ENCODE assay signal across 14 cellular contexts in the genomic region with DNA sequence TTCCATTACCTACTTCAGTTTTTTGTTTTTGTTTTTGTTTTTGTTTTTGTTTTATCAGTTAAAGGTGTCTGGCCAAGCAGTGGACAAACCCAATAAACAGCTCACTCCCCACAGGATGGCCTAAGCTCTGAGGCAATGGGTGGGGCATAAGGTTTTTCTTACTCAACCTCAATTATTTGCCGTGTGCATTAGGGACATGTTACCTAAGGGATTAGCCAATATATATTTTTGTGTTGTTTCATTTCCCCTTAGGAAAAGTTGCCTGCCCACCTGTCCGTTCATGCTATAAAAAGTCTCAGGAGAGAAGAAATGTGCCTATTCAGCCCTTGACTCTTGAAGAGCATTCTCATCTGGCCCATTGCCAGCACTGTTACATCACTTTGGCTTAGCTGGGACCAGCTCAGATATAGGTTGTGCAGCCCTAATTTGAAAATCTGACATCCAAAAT. TPM values are rescaled to one million over a fixed set of nuclear protein-coding genes. Genes with fewer than 3 reads are reported as not detected.
DNase-seq lines count a peak whose midpoint lies in the region; ATAC-seq and TF ChIP-seq lines count a peak whose summit lies in the region.
"Had no signal": no experiment of that assay in that cellular context is flagged by ENCODE, and none has a peak within 500 bp of the region (broad histone marks: within the 10 kb centered on the region; RNA-seq: fewer than 3 reads in every experiment).

No MANE protein-coding gene starts in this region.

- intact Hi-C loops in left cardiac atrium (cut with DNase I) (no loop called here), Right ventricle myocardium inferior (cut with DNase I) (no loop called here), esophagus squamous epithelium (cut with DNase I) (no loop called here)
- intact Hi-C loops in CD8-positive, alpha-beta T cell (cut with DNase I, micrococcal nuclease): no loop called here

- no peaks in the 10 kb centered on the region for H3K27me3 ChIP-seq in esophagus squamous epithelium
- peaks cover 2% of the 10 kb centered on the region for H3K27me3 ChIP-seq in CD8-positive, alpha-beta T cell (ENCODE audit: insufficient read depth, low read length)
- H3K27me3 ChIP-seq: BLaER1 had no signal

- ATAC-seq in left cardiac atrium (no peak), Right ventricle myocardium inferior (no peak), GM18907 (IDR thresholded peaks at IDR 0.05; ENCODE audit: unreplicated experiment) (no peak)
- no peak for ATAC-seq in CD8-positive, alpha-beta T cell
- ATAC-seq: activated T-helper 17 cell treated with anti-CD3 and anti-CD28 coated beads, Interleukin-2, amount 50 U/mL, for 72 hours; sciatic nerve had no signal

- no peaks in the 10 kb centered on the region for H3K4me1 Mint-ChIP-seq in CD8-positive, alpha-beta T cell (ENCODE audit: low read depth)

- POLR2A ChIA-PET in CD8-positive, alpha-beta T cell (lab: Charles Lee): no interaction called here

- no peak for TF ChIP-seq CTCF in esophagus squamous epithelium (IDR thresholded peaks at IDR 0.05)
- no peak for TF ChIP-seq CTCF in CD8-positive, alpha-beta T cell (IDR thresholded peaks at IDR 0.05)

- 26 to 46% methylated on average over 2 of the region's 2 CpGs for WGBS in esophagus squamous epithelium, 2 donors

- no peak overlapping the region for H3K27ac Mint-ChIP-seq in CD8-positive, alpha-beta T cell
- H3K27ac Mint-ChIP-seq: activated T-helper 17 cell treated with anti-CD3 and anti-CD28 coated beads, Interleukin-2, amount 50 U/mL, for 72 hours; T-helper 1 cell treated with Interleukin-12 subunit alpha and Interleukin-12 subunit beta and Interleukin-4 antibody, amounts not matched to agents 30 μg/mL and 1 μg/mL, for 36 hours had no signal

- peak overlapping the region; percentile 2 to 94 (median 92) for H3K27ac ChIP-seq in esophagus squamous epithelium
- no peak overlapping the region for H3K27ac ChIP-seq in CD8-positive, alpha-beta T cell (ENCODE audit: low read depth, low read length)
- H3K27ac ChIP-seq: BLaER1 had no signal

- H3K9me3 Mint-ChIP-seq in CD8-positive, alpha-beta T cell: no peaks in the 10 kb centered on the region
- H3K9me3 Mint-ChIP-seq: activated T-helper 17 cell treated with anti-CD3 and anti-CD28 coated beads, Interleukin-2, amount 50 U/mL, for 72 hours; T-helper 1 cell treated with Interleukin-12 subunit alpha and Interleukin-12 subunit beta and Interleukin-4 antibody, amounts not matched to agents 30 μg/mL and 1 μg/mL, for 36 hours had no signal

- no peak for TF ChIP-seq POLR2A in esophagus squamous epithelium (IDR thresholded peaks at IDR 0.05)

- no peak overlapping the region for H3K4me3 Mint-ChIP-seq in CD8-positive, alpha-beta T cell
- H3K4me3 Mint-ChIP-seq: activated T-helper 17 cell treated with anti-CD3 and anti-CD28 coated beads, Interleukin-2, amount 50 U/mL, for 72 hours; T-helper 1 cell treated with Interleukin-12 subunit alpha and Interleukin-12 subunit beta and Interleukin-4 antibody, amounts not matched to agents 30 μg/mL and 1 μg/mL, for 36 hours had no signal

- H3K9me3 ChIP-seq in esophagus squamous epithelium: no peaks in the 10 kb centered on the region
- no peaks in the 10 kb centered on the region for H3K9me3 ChIP-seq in CD8-positive, alpha-beta T cell (ENCODE audit: low read length)
- H3K9me3 ChIP-seq: BLaER1 had no signal

- H3K36me3 ChIP-seq in esophagus squamous epithelium: no peaks in the 10 kb centered on the region
- H3K36me3 ChIP-seq in CD8-positive, alpha-beta T cell (ENCODE audit: insufficient read depth, low read length): no peaks in the 10 kb centered on the region
- H3K36me3 ChIP-seq: BLaER1 had no signal

- no peak overlapping the region for H3K4me3 ChIP-seq in esophagus squamous epithelium
- no peak overlapping the region for H3K4me3 ChIP-seq in CD8-positive, alpha-beta T cell (ENCODE audit: low read depth, low read length)
- H3K4me3 ChIP-seq: BLaER1 had no signal

- DNase-seq in left cardiac atrium (peak; percentile 38), Right ventricle myocardium inferior (ENCODE audit: missing footprints) (no peak), NCI-H82 treated with DMSO at 0.1 percent for 48 hours (lab: John Stamatoyannopoulos, UW; ENCODE audit: unreplicated experiment) (peak; percentile 7), esophagus squamous epithelium (lab: John Stamatoyannopoulos, UW) (no peak), DMS114 treated with DMSO at 0.1 percent for 48 hours (lab: John Stamatoyannopoulos, UW; ENCODE audit: unreplicated experiment) (no peak)
- DNase-seq in CD8-positive, alpha-beta T cell: no peak
- no peak for DNase-seq in activated effector memory CD4-positive, alpha-beta T cell treated with anti-CD3 and anti-CD28 coated beads, Interleukin-2, amount 50 U/mL, for 16 hours
- DNase-seq: effector CD8-positive, alpha-beta T cell; stimulated activated naive CD4-positive, alpha-beta T cell treated with Interleukin-2 at 50 U/mL for 16 hours had no signal

- H3K4me1 ChIP-seq in esophagus squamous epithelium: peaks cover 16 to 96% (median 19%) of the 10 kb centered on the region in 3 donors
- no peaks in the 10 kb centered on the region for H3K4me1 ChIP-seq in CD8-positive, alpha-beta T cell (ENCODE audit: insufficient read depth, low read length)

- no peaks in the 10 kb centered on the region for H3K27me3 Mint-ChIP-seq in CD8-positive, alpha-beta T cell (ENCODE audit: low read depth)

- CTCF ChIA-PET in CD8-positive, alpha-beta T cell (lab: Charles Lee): interaction anchor here (0.5 kb wide), 1 partner anchor 8 kb away, joined by 3 read pairs; no protein-coding TSS in a partner anchor

- no peaks in the 10 kb centered on the region for H3K36me3 Mint-ChIP-seq in CD8-positive, alpha-beta T cell

RNA-seq across cellular contexts. Expression of a gene that starts 7.3 kb away (rescaled TPM):
- total RNA-seq in left cardiac atrium: 100 to 1,000 TPM in 1 of 2 donors, 10 to 100 TPM in 1; 56.2 to 179 TPM
- total RNA-seq in Right ventricle myocardium inferior: 267 TPM
- 10 to 100 TPM; 33.4 to 63.1 (median 59.1) TPM for total RNA-seq in esophagus squamous epithelium
- not detected for total RNA-seq in CD8-positive, alpha-beta T cell

Comparison
In these comparisons a context has a peak if more than half of its experiments do, and no peak if none do; other contexts are left out.
1. DNase-seq: peak in left cardiac atrium (single experiment) and NCI-H82 treated with DMSO at 0.1 percent for 48 hours (single experiment); none in Right ventricle myocardium inferior (single experiment), esophagus squamous epithelium (single experiment), CD8-positive, alpha-beta T cell (0 of 7), activated effector memory CD4-positive, alpha-beta T cell treated with anti-CD3 and anti-CD28 coated beads, Interleukin-2, amount 50 U/mL, for 16 hours (single experiment) and DMS114 treated with DMSO at 0.1 percent for 48 hours (single experiment).
2. RNA of a gene that starts 7.3 kb away (total RNA-seq): 267 TPM in Right ventricle myocardium inferior (single experiment), 56.2 to 179 TPM in left cardiac atrium and 33.4 to 63.1 TPM in esophagus squamous epithelium; not detected in CD8-positive, alpha-beta T cell; every median in the first group is over 10 times any median in the second.